1 cellular context compared by ENCODE assay signal in genomic region chr19:13152854-13153626, GRCh38.
A peak's percentile ranks its signal among the peaks of the same experiment; 100 is the strongest.
TF ChIP-seq lines count a peak whose summit lies in the region.

No MANE protein-coding gene starts in this region.

TF ChIP-seq in SK-N-SH treated with all-trans-retinoic acid at 6 μM for 48 hours, 23 proteins besides CTCF, POLR2A, EP300 and RAD21 (continued from another document):
- TF ChIP-seq TSHZ2 (CRISPR knock-in tag; IDR thresholded peaks at IDR 0.05), result peak; percentile 24; the same call in 1 of the 2 replicates
